1 cellular context compared by ENCODE assay signal in the genomic region with DNA sequence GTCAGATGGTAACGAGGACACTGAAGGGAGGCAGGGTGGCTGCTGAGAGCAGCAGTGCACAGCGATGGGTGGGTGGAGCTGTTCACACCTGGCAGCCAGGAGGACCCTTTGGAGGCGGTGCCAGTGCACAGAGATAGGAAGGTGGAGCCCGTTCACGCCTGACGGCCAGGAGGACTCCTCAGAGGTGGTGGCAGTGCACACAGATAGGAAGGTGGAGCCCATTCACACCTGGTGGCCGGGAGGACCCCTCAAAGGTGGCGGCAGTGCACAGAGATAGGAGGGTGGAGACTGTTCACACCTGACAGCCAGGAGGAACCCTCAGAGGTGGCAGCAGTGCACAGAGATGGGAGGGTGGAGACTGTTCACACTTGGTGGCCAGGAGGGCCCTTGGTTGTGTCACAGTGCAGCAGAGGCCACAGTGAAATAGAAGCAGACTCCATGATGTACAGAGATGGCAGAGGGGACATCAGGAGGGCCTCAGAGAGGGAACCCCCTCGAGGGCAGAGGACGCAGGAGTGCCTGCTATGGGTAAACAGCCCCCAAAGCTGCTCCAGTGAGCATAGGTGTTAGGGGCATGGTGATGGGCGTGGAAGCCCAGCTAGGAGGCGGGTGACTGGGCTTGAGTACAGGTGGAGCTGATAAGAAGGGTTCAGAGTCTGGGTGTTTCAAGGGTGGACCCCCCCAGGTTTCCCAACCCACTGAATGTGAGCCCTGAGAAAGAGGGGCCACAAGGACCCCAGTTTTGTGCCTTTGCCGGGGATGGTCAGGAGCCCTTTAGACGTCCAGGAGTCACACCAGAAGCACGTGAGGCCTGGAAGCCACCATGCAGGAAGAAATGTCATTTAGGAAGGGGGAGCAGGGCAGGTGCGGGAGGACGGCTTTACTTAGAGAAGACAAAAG.
TF ChIP-seq lines count a peak whose summit lies in the region.

No MANE protein-coding gene starts in this region.

TF ChIP-seq in IMR-90, 13 proteins besides CTCF, POLR2A, EP300 and RAD21:
- TF ChIP-seq ELK1 (IDR thresholded peaks at IDR 0.05; ENCODE audit: borderline replicate concordance, low read depth, low read length) = no peak
- TF ChIP-seq RFX5 (IDR thresholded peaks at IDR 0.05; ENCODE audit: low read depth, low read length) = no peak
- TF ChIP-seq MAFK (IDR thresholded peaks at IDR 0.05; ENCODE audit: low read depth, low read length) = no peak
- no peak for TF ChIP-seq USF2 (IDR thresholded peaks at IDR 0.05; ENCODE audit: low read depth, low read length)
- TF ChIP-seq RCOR1 (IDR thresholded peaks at IDR 0.05; ENCODE audit: insufficient replicate concordance, low read length) = no peak
- no peak for TF ChIP-seq BHLHE40 (IDR thresholded peaks at IDR 0.05; ENCODE audit: low read depth, low read length)
- TF ChIP-seq CEBPB (IDR thresholded peaks at IDR 0.05; ENCODE audit: low read depth, low read length) = no peak
- TF ChIP-seq NFE2L2 (IDR thresholded peaks at IDR 0.05; ENCODE audit: low read depth, low read length) = no peak
- no peak for TF ChIP-seq CHD1 (IDR thresholded peaks at IDR 0.05; ENCODE audit: low read depth, low read length)
- TF ChIP-seq FOS (IDR thresholded peaks at IDR 0.05; ENCODE audit: low read depth, low read length) = no peak
- no peak for TF ChIP-seq SMC3 (IDR thresholded peaks at IDR 0.05; ENCODE audit: low read depth, low read length)
- TF ChIP-seq MXI1 (IDR thresholded peaks at IDR 0.05; ENCODE audit: borderline replicate concordance, low read depth, low read length) = no peak
- TF ChIP-seq MAZ (IDR thresholded peaks at IDR 0.05; ENCODE audit: borderline replicate concordance, low read depth, low read length) = no peak
